In genomic region chr2:98118161-98118560, GRCh38 we compare ENCODE assay signal across 20 cellular contexts. TPM values are rescaled to one million over a fixed set of nuclear protein-coding genes. Genes with fewer than 3 reads are reported as not detected.
DNase-seq lines count a peak whose midpoint lies in the region; ATAC-seq and TF ChIP-seq lines count a peak whose summit lies in the region.
"Had no signal": no experiment of that assay in that cellular context is flagged by ENCODE, and none has a peak within 500 bp of the region (broad histone marks: within the 10 kb centered on the region; RNA-seq: fewer than 3 reads in every experiment).

No MANE protein-coding gene starts in this region.

- H3K36me3 ChIP-seq in body of pancreas (replicated peaks in 1 of 2; ENCODE audit: insufficient read depth in 1 of 2, low read depth in 2 of 2): no peaks in the 10 kb centered on the region
- H3K36me3 ChIP-seq: MG63, right lobe of liver had no signal

- no peaks in the 10 kb centered on the region for H3K9me3 ChIP-seq in body of pancreas
- H3K9me3 ChIP-seq: MG63, right lobe of liver had no signal

- no peak for ATAC-seq in body of pancreas
- no peak for ATAC-seq in stimulated activated naive CD8-positive, alpha-beta T cell treated with anti-CD3 and anti-CD28 coated beads, Interleukin-15, Interleukin-2, amounts not matched to agents 100 U/mL and 50 U/mL, for 24 hours
- ATAC-seq: foreskin keratinocyte, left colon, right lobe of liver had no signal

- H3K4me3 ChIP-seq in choroid plexus epithelial cell (ENCODE audit: low read depth, low read length) (no peak overlapping the region), body of pancreas (no peak overlapping the region)
- H3K4me3 ChIP-seq: MG63, right lobe of liver had no signal

- no peak overlapping the region for H3K27ac ChIP-seq in body of pancreas
- H3K27ac ChIP-seq: foreskin keratinocyte, right lobe of liver had no signal

- TF ChIP-seq CTCF in choroid plexus epithelial cell (conservative IDR thresholded peaks at IDR 0.05; ENCODE audit: low read depth, low read length) (no peak), body of pancreas (IDR thresholded peaks at IDR 0.05) (no peak)

- intact Hi-C loops in body of pancreas (cut with DNase I): no loop called here

- WGBS in body of pancreas, 2 donors: 77 to 89% methylated on average over 4 of the region's 4 CpGs

- TF ChIP-seq POLR2A in body of pancreas (IDR thresholded peaks at IDR 0.05): no peak

- no peaks in the 10 kb centered on the region for H3K4me1 ChIP-seq in body of pancreas
- H3K4me1 ChIP-seq: right lobe of liver had no signal

- peak; percentile 32 for DNase-seq in EL
- DNase-seq in NCI-H226: peak; percentile 72
- DNase-seq in choroid plexus epithelial cell (ENCODE audit: low read depth): peak; percentile 59
- DNase-seq in renal cortical epithelial cell (ENCODE audit: low read depth): peak; percentile 66
- DNase-seq in NCI-H1105 (lab: John Stamatoyannopoulos, UW): no peak
- no peak for DNase-seq in activated CD8-positive, alpha-beta memory T cell treated with anti-CD3 and anti-CD28 coated beads, Interleukin-2, amount 50 U/mL, for 4 hours
- no peak for DNase-seq in body of pancreas
- DNase-seq in stimulated activated naive CD8-positive, alpha-beta T cell treated with anti-CD3 and anti-CD28 coated beads, Interleukin-15, Interleukin-2, amounts not matched to agents 100 U/mL and 50 U/mL, for 24 hours: no peak
- DNase-seq: activated naive CD4-positive, alpha-beta T cell treated with anti-CD3 and anti-CD28 coated beads, Interleukin-2, amount 50 U/mL, for 16 hours; activated T-cell treated with anti-CD3 and anti-CD28 coated beads, Interleukin-2, amount 50 U/mL, for 1 hour; effector memory CD4-positive, alpha-beta T cell; left colon; MG63; NCI-H1694; right lobe of liver; stimulated activated CD4-positive, alpha-beta T cell treated with anti-CD3 and anti-CD28 coated beads, Interleukin-2, amount 100 ng/mL, for 24 hours; SW 1271 had no signal

- no peaks in the 10 kb centered on the region for H3K27me3 ChIP-seq in body of pancreas
- H3K27me3 ChIP-seq: foreskin keratinocyte, MG63, right lobe of liver had no signal

RNA-seq across cellular contexts. Expression of gene VWA3B, which starts 31.2 kb away (rescaled TPM):
- not detected in 2 replicates for total RNA-seq in renal cortical epithelial cell
- under 1 TPM in 1 of 2 donors, not detected in 1; 0.78 TPM for total RNA-seq in body of pancreas
- total RNA-seq: B cell, H1 had no signal

Comparison
In these comparisons a context has a peak if more than half of its experiments do, and no peak if none do; other contexts are left out.
1. DNase-seq: peak in EL (single experiment), NCI-H226 (single experiment), choroid plexus epithelial cell (single experiment) and renal cortical epithelial cell (single experiment); none in NCI-H1105 (single experiment), activated CD8-positive, alpha-beta memory T cell treated with anti-CD3 and anti-CD28 coated beads, Interleukin-2, amount 50 U/mL, for 4 hours (single experiment), body of pancreas (0 of 4) and stimulated activated naive CD8-positive, alpha-beta T cell treated with anti-CD3 and anti-CD28 coated beads, Interleukin-15, Interleukin-2, amounts not matched to agents 100 U/mL and 50 U/mL, for 24 hours (single experiment).